In the genomic region with DNA sequence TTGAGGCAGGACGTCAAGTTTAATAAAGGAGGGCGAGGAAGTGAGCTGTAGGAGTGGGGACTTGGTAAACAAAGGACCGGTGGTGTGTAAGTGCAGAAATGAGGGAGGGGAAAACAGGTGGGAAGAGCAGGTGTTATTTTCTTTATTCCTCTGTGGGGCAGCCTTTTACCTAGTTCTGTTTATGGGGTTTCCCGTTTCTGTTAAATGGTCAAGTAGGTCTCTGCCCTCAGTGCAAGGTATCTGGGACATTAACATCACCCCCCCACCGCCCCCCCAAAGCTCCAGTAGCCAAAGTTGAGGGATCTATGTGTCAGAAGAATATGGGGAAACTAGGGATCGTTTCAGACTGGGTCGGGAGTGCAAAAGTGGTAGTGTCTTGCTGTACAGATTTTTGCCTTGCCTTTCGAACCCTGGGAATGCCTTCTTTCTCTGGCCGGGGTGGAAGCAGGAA, we compare ENCODE assay signal across 8 cellular contexts. TPM values are rescaled to one million over a fixed set of nuclear protein-coding genes. Genes with fewer than 3 reads are reported as not detected.
DNase-seq lines count a peak whose midpoint lies in the region; ATAC-seq and TF ChIP-seq lines count a peak whose summit lies in the region.

No MANE protein-coding gene starts in this region.

- ATAC-seq in GM18502 (IDR thresholded peaks at IDR 0.05; ENCODE audit: poor library complexity, unreplicated experiment) (no peak), omental fat pad (ENCODE audit: low FRiP score) (no peak), GM18861 (IDR thresholded peaks at IDR 0.05; ENCODE audit: unreplicated experiment) (no peak)

- peak; percentile 40 for DNase-seq in NCI-H2029 (lab: John Stamatoyannopoulos, UW)
- no peak for DNase-seq in NCI-H2029 treated with DMSO at 0.1 percent for 48 hours (lab: John Stamatoyannopoulos, UW)
- DNase-seq in NCI-H2081 treated with DMSO at 0.1 percent for 48 hours (lab: John Stamatoyannopoulos, UW): peak; percentile 10
- no peak for DNase-seq in omental fat pad (ENCODE audit: low spot score)

- no peaks in the 10 kb centered on the region for H3K27me3 ChIP-seq in duodenal mucosa (ENCODE audit: control insufficient read depth in 1 of 2, insufficient read depth in 2 of 2, low read length in 2 of 2)
- no peaks in the 10 kb centered on the region for H3K27me3 ChIP-seq in neutrophil

- H3K4me3 ChIP-seq in duodenal mucosa (ENCODE audit: low read depth in 1 of 2, low read length in 2 of 2): peak overlapping the region; percentile 82 to 90
- peak overlapping the region; percentile 77 to 96 for H3K4me3 ChIP-seq in neutrophil (ENCODE audit: low read depth in 1 of 2, low read length in 1 of 2)

- H3K27ac ChIP-seq in duodenal mucosa (ENCODE audit: low read depth, low read length): peak overlapping the region; percentile 6
- peak overlapping the region; percentile 93 for H3K27ac ChIP-seq in neutrophil

- H3K4me1 ChIP-seq in duodenal mucosa (ENCODE audit: control insufficient read depth in 1 of 2, insufficient read depth in 2 of 2, low read length in 2 of 2) (peaks cover 21 to 27% of the 10 kb centered on the region in 2 donors), neutrophil (ENCODE audit: control insufficient read depth in 1 of 2, insufficient read depth in 1 of 2, low read depth in 1 of 2, low read length in 1 of 2) (peaks cover 22 to 25% of the 10 kb centered on the region in 2 experiments)

- H3K36me3 ChIP-seq in duodenal mucosa (ENCODE audit: control insufficient read depth in 1 of 2, insufficient read depth in 2 of 2, low read length in 2 of 2) (no peaks in the 10 kb centered on the region), neutrophil (no peaks in the 10 kb centered on the region)

- peak overlapping the region; percentile 69 to 70 for H3K9ac ChIP-seq in duodenal mucosa (ENCODE audit: low read depth in 1 of 2, low read length in 2 of 2)

- H3K9me3 ChIP-seq in duodenal mucosa (ENCODE audit: control insufficient read depth in 1 of 2, low read length in 2 of 2) (no peaks in the 10 kb centered on the region), neutrophil (no peaks in the 10 kb centered on the region)

- TF ChIP-seq CTCF in neutrophil (IDR thresholded peaks at IDR 0.05): no peak
- no peak for TF ChIP-seq CTCF in omental fat pad (IDR thresholded peaks at IDR 0.05)

RNA-seq across cellular contexts. Expression of a gene that starts 0.9 kb away (rescaled TPM):
- total RNA-seq in omental fat pad: 10 to 100 TPM; 34.9 to 50.7 (median 35.9) TPM

Comparison
In these comparisons a context has a peak if more than half of its experiments do, and no peak if none do; other contexts are left out.
1. DNase-seq: peak in NCI-H2029 (single experiment) and NCI-H2081 treated with DMSO at 0.1 percent for 48 hours (single experiment); none in NCI-H2029 treated with DMSO at 0.1 percent for 48 hours (single experiment) and omental fat pad (single experiment).